ENCODE assay signal across 15 cellular contexts in the genomic region with DNA sequence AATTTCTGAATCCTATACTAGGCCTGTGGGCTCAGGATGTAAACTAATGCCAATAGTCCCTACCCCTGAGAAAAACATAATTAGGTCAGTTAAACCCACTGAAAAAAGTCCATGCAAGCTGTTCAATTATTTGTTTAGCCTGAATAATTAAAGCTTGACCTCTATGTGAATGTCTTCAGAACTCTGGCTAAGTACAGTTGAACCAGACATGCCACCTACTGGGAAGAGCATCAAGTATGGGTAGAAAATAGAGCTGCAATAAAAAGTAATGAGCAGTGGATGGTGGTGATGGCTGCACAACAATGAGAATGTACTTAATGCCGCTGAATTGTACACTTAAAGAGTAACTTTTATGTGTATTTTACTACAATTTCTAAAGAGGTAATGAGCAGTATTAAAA. TPM values are rescaled to one million over a fixed set of nuclear protein-coding genes. Genes with fewer than 3 reads are reported as not detected.
A peak's percentile ranks its signal among the peaks of the same experiment; 100 is the strongest.
DNase-seq lines count a peak whose midpoint lies in the region; ATAC-seq, FAIRE-seq and TF ChIP-seq lines count a peak whose summit lies in the region.
"Had no signal": no experiment of that assay in that cellular context is flagged by ENCODE, and none has a peak within 500 bp of the region (broad histone marks: within the 10 kb centered on the region; RNA-seq: fewer than 3 reads in every experiment).

No MANE protein-coding gene starts in this region.

- H3K27me3 Mint-ChIP-seq in mesothelial cell of epicardium (ENCODE audit: low read depth): no peaks in the 10 kb centered on the region
- no peaks in the 10 kb centered on the region for H3K27me3 Mint-ChIP-seq in activated CD4-positive, alpha-beta memory T cell treated with anti-CD3 and anti-CD28 coated beads for 36 hours

- H3K79me2 ChIP-seq in OCI-LY3 (ENCODE audit: low read length): no peaks in the 10 kb centered on the region
- H3K79me2 ChIP-seq: parathyroid adenoma had no signal

- H3K9me3 Mint-ChIP-seq in mesothelial cell of epicardium: no peaks in the 10 kb centered on the region
- no peaks in the 10 kb centered on the region for H3K9me3 Mint-ChIP-seq in activated CD4-positive, alpha-beta memory T cell treated with anti-CD3 and anti-CD28 coated beads for 36 hours
- H3K9me3 Mint-ChIP-seq: HFFc6 had no signal

- no peaks in the 10 kb centered on the region for H3K36me3 Mint-ChIP-seq in mesothelial cell of epicardium
- peaks cover 12% of the 10 kb centered on the region for H3K36me3 Mint-ChIP-seq in activated CD4-positive, alpha-beta memory T cell treated with anti-CD3 and anti-CD28 coated beads for 36 hours

- POLR2A ChIA-PET in activated CD4-positive, alpha-beta memory T cell treated with anti-CD3 and anti-CD28 coated beads for 36 hours (lab: Charles Lee): interaction anchor here (1.6 kb wide), 1 partner anchor 23 kb away, joined by 4 read pairs; no protein-coding TSS in a partner anchor

- no peaks in the 10 kb centered on the region for H3K4me1 Mint-ChIP-seq in mesothelial cell of epicardium
- H3K4me1 Mint-ChIP-seq in activated CD4-positive, alpha-beta memory T cell treated with anti-CD3 and anti-CD28 coated beads for 36 hours (ENCODE audit: low read depth): peaks cover 26% of the 10 kb centered on the region

- H3K36me3 ChIP-seq in OCI-LY3 (replicated peaks; ENCODE audit: low read depth, low read length) (peaks cover 46% of the 10 kb centered on the region), small intestine (ENCODE audit: control insufficient read depth in 2 of 2, insufficient read depth in 2 of 2, low read length in 2 of 2) (no peaks in the 10 kb centered on the region)

- CTCF ChIA-PET in activated CD4-positive, alpha-beta memory T cell treated with anti-CD3 and anti-CD28 coated beads for 36 hours (lab: Charles Lee): interaction anchor here (1.7 kb wide), 1 partner anchor 37 kb away, joined by 6 read pairs; no protein-coding TSS in a partner anchor

- H3K27me3 ChIP-seq in OCI-LY3 (ENCODE audit: low read depth, low read length): no peaks in the 10 kb centered on the region
- no peaks in the 10 kb centered on the region for H3K27me3 ChIP-seq in small intestine (ENCODE audit: control insufficient read depth in 2 of 2, insufficient read depth in 2 of 2, low read length in 2 of 2)

- H4K20me1 ChIP-seq in OCI-LY3 (ENCODE audit: insufficient read depth, low read length): no peaks in the 10 kb centered on the region

- H2AFZ ChIP-seq in OCI-LY3 (ENCODE audit: low read depth, low read length): no peak overlapping the region
- H2AFZ ChIP-seq: parathyroid adenoma had no signal

- H3K4me3 ChIP-seq in LNCaP clone FGC (ENCODE audit: low read depth, low read length) (no peak overlapping the region), OCI-LY3 (ENCODE audit: low read length) (no peak overlapping the region), small intestine (ENCODE audit: low read depth in 1 of 2, low read length in 2 of 2) (no peak overlapping the region)

- H3K9ac ChIP-seq in OCI-LY3 (ENCODE audit: low read length): no peak overlapping the region
- H3K9ac ChIP-seq: KMS-11, parathyroid adenoma had no signal

- peak; percentile 50 for TF ChIP-seq CTCF in C4-2B (conservative IDR thresholded peaks at IDR 0.05)
- TF ChIP-seq CTCF in LNCaP clone FGC (IDR thresholded peaks at IDR 0.05; ENCODE audit: control insufficient read depth, extremely low read depth, insufficient read depth): peak; percentile 60
- peak; percentile 32 for TF ChIP-seq CTCF in OCI-LY3 (IDR thresholded peaks at IDR 0.05; ENCODE audit: low read depth, low read length)
- TF ChIP-seq CTCF in mesothelial cell of epicardium (IDR thresholded peaks at IDR 0.05; ENCODE audit: unreplicated experiment): no peak

- FAIRE-seq in small intestine (lab: Jason Lieb, UNC): no peak
- FAIRE-seq: endometrium had no signal

- WGBS in small intestine, 3 donors: 92 to 94% (median 93%) methylated on average over 1 of the region's 1 CpG

- H3K4me1 ChIP-seq in OCI-LY3 (ENCODE audit: low read length): peaks cover 30% of the 10 kb centered on the region
- peaks cover 0 to 5% of the 10 kb centered on the region in 2 donors for H3K4me1 ChIP-seq in small intestine (ENCODE audit: control insufficient read depth in 2 of 2, insufficient read depth in 1 of 2, low read depth in 1 of 2, low read length in 1 of 2)
- H3K4me1 ChIP-seq: parathyroid adenoma had no signal

- peak; percentile 91 for DNase-seq in LNCaP clone FGC (ENCODE audit: low read depth)
- no peak for DNase-seq in left ventricle myocardium superior
- no peak for DNase-seq in small intestine
- no peak for DNase-seq in mesothelial cell of epicardium (ENCODE audit: low spot score in 2 of 2, unreplicated experiment in 2 of 2)
- no peak for DNase-seq in stimulated activated naive CD4-positive, alpha-beta T cell (lab: John Stamatoyannopoulos, UW)
- no peak for DNase-seq in activated CD4-positive, alpha-beta memory T cell treated with anti-CD3 and anti-CD28 coated beads for 36 hours
- DNase-seq: activated CD4-positive, alpha-beta T cell treated with anti-CD3 and anti-CD28 coated beads, Interleukin-2, amount 50 U/mL, for 1 hour; activated effector memory CD4-positive, alpha-beta T cell treated with anti-CD3 and anti-CD28 coated beads, Interleukin-2, amount 50 U/mL, for 16 hours; HFFc6; stimulated activated CD4-positive, alpha-beta T cell treated with anti-CD3 and anti-CD28 coated beads, Interleukin-1b, Interleukin-23, amount 100 ng/mL, for 48 hours had no signal

- intact Hi-C loops in left ventricle myocardium superior (cut with micrococcal nuclease): no loop called here
- intact Hi-C loops in activated CD4-positive, alpha-beta memory T cell treated with anti-CD3 and anti-CD28 coated beads for 36 hours (cut with micrococcal nuclease): no loop called here

- ATAC-seq in left ventricle myocardium superior: peak; percentile 66

- no peak overlapping the region for H3K4me3 Mint-ChIP-seq in mesothelial cell of epicardium
- no peak overlapping the region for H3K4me3 Mint-ChIP-seq in activated CD4-positive, alpha-beta memory T cell treated with anti-CD3 and anti-CD28 coated beads for 36 hours
- H3K4me3 Mint-ChIP-seq: HFFc6 had no signal

- H3K9me3 ChIP-seq in OCI-LY3 (ENCODE audit: insufficient read depth, low read length): no peaks in the 10 kb centered on the region
- H3K9me3 ChIP-seq in small intestine (ENCODE audit: control insufficient read depth, low read depth): no peaks in the 10 kb centered on the region

- H3K27ac ChIP-seq in C4-2B: no peak overlapping the region
- no peak overlapping the region for H3K27ac ChIP-seq in OCI-LY3 (ENCODE audit: low read length)
- no peak overlapping the region for H3K27ac ChIP-seq in small intestine (ENCODE audit: low read depth in 1 of 2, low read length in 1 of 2)
- H3K27ac ChIP-seq: KMS-11, parathyroid adenoma had no signal

- no peak overlapping the region for H3K4me2 ChIP-seq in OCI-LY3 (ENCODE audit: low read length)
- H3K4me2 ChIP-seq: KMS-11 had no signal

- no peak overlapping the region for H3K27ac Mint-ChIP-seq in mesothelial cell of epicardium
- no peak overlapping the region for H3K27ac Mint-ChIP-seq in activated CD4-positive, alpha-beta memory T cell treated with anti-CD3 and anti-CD28 coated beads for 36 hours
- H3K27ac Mint-ChIP-seq: HFFc6 had no signal

RNA-seq across cellular contexts. Expression of a gene that starts 23.6 kb away (rescaled TPM):
- 18.2 TPM for total RNA-seq in left ventricle myocardium superior
- 10 to 100 TPM in 1 of 3 donors, 1 to 10 TPM in 2; 1.9 to 13.4 (median 5.1) TPM for polyA plus RNA-seq in small intestine
- 16.1 to 18.2 TPM (median 17.8 TPM) in 3 replicates for total RNA-seq in mesothelial cell of epicardium
- 1 to 10 TPM; 8.6 to 9.4 TPM for total RNA-seq in activated CD4-positive, alpha-beta memory T cell treated with anti-CD3 and anti-CD28 coated beads for 36 hours
